Comparison of ENCODE assay signal across 8 cellular contexts in genomic region chr10:96863922-96864543, GRCh38. TPM values are rescaled to one million over a fixed set of nuclear protein-coding genes. Genes with fewer than 3 reads are reported as not detected.
DNase-seq lines count a peak whose midpoint lies in the region; ATAC-seq, FAIRE-seq and TF ChIP-seq lines count a peak whose summit lies in the region.

No MANE protein-coding gene starts in this region.

- POLR2A ChIA-PET in MCF 10A (lab: Yijun Ruan, JAX) = interaction anchor here (0.8 to 1.0 kb wide), 2 partner anchors 13 to 15 kb away, joined by 3 to 4 read pairs; no protein-coding TSS in a partner anchor

- no peak for FAIRE-seq in frontal cortex (lab: Jason Lieb, UNC)

- H3K4me3 Mint-ChIP-seq in Calu3 (ENCODE audit: low read depth, unreplicated experiment) = peak overlapping the region; percentile 60
- no peak overlapping the region for H3K4me3 Mint-ChIP-seq in MCF 10A (ENCODE audit: unreplicated experiment)
- no peak overlapping the region for H3K4me3 Mint-ChIP-seq in osteocyte (ENCODE audit: unreplicated experiment)

- H3K27me3 Mint-ChIP-seq in Calu3 (ENCODE audit: unreplicated experiment) (no peaks in the 10 kb centered on the region), MCF 10A (ENCODE audit: insufficient read depth, unreplicated experiment) (no peaks in the 10 kb centered on the region), osteocyte (ENCODE audit: unreplicated experiment) (no peaks in the 10 kb centered on the region)

- CTCF ChIA-PET in Calu3 (lab: Charles Lee) = interaction anchor here (0.5 to 1.2 kb wide), 3 partner anchors 13 to 419 kb away, joined by 3 to 4 read pairs (median 4); no protein-coding TSS in a partner anchor
- CTCF ChIA-PET in MCF 10A (lab: Yijun Ruan, JAX) = interaction anchor here (0.6 to 1.0 kb wide), 3 partner anchors 16 to 410 kb away, joined by 3 to 5 read pairs (median 3); no protein-coding TSS in a partner anchor

- H3K4me1 Mint-ChIP-seq in Calu3 (ENCODE audit: low read depth, unreplicated experiment) (peaks cover 31% of the 10 kb centered on the region), MCF 10A (ENCODE audit: insufficient read depth, unreplicated experiment) (peaks cover 17% of the 10 kb centered on the region), osteocyte (ENCODE audit: unreplicated experiment) (peaks cover 20% of the 10 kb centered on the region)

- peaks cover 18% of the 10 kb centered on the region for H3K36me3 Mint-ChIP-seq in Calu3 (ENCODE audit: insufficient read depth, unreplicated experiment)
- H3K36me3 Mint-ChIP-seq in MCF 10A (ENCODE audit: insufficient read depth, unreplicated experiment) = peaks cover 4% of the 10 kb centered on the region
- H3K36me3 Mint-ChIP-seq in osteocyte (ENCODE audit: unreplicated experiment) = peaks cover 6% of the 10 kb centered on the region

- TF ChIP-seq CTCF in Calu3 (IDR thresholded peaks at IDR 0.05; ENCODE audit: unreplicated experiment) = no peak
- no peak for TF ChIP-seq CTCF in MCF 10A (IDR thresholded peaks at IDR 0.05; ENCODE audit: unreplicated experiment)
- no peak for TF ChIP-seq CTCF in osteocyte (IDR thresholded peaks at IDR 0.05)

- DNase-seq in Calu3 = peak; percentile 7
- peak; percentile 90 for DNase-seq in M059J (ENCODE audit: low read depth)
- DNase-seq in MCF 10A (ENCODE audit: unreplicated experiment) = peak; percentile 42
- DNase-seq in osteocyte (ENCODE audit: extremely low spot score, unreplicated experiment) = no peak
- DNase-seq in frontal cortex (ENCODE audit: low spot score in 2 of 2) = no peak
- DNase-seq in NCI-H2227 treated with DMSO at 0.1 percent for 48 hours (lab: John Stamatoyannopoulos, UW) = no peak

- BruUV-seq in Calu3 (replicated peaks; lab: Mats Ljungman, UMichigan) (no TSS peak), MCF 10A (replicated peaks; lab: Mats Ljungman, UMichigan) (no TSS peak)

- H3K9me3 Mint-ChIP-seq in Calu3 (ENCODE audit: low read depth, unreplicated experiment) = no peaks in the 10 kb centered on the region
- no peaks in the 10 kb centered on the region for H3K9me3 Mint-ChIP-seq in MCF 10A (ENCODE audit: unreplicated experiment)
- H3K9me3 Mint-ChIP-seq in osteocyte (ENCODE audit: unreplicated experiment) = no peaks in the 10 kb centered on the region

- intact Hi-C loops in Calu3 (cut with micrococcal nuclease; ENCODE audit: unreplicated experiment) (no loop called here), MCF 10A (cut with micrococcal nuclease) (no loop called here)

- H3K27ac Mint-ChIP-seq in Calu3 (ENCODE audit: unreplicated experiment) (peak overlapping the region; percentile 96), MCF 10A (ENCODE audit: low read depth, unreplicated experiment) (peak overlapping the region; percentile 10), osteocyte (ENCODE audit: unreplicated experiment) (peak overlapping the region; percentile 45)

- ATAC-seq in GM19467 (IDR thresholded peaks at IDR 0.05; ENCODE audit: unreplicated experiment) (peak; percentile 55), GM19455 (IDR thresholded peaks at IDR 0.05; ENCODE audit: unreplicated experiment) (no peak)

RNA-seq across cellular contexts. Expression of gene LCOR, which starts 31.9 kb away (rescaled TPM):
- total RNA-seq in Calu3 (2022) (50.1 and 52.8 TPM in 2 replicates), MCF 10A (2022) (33.9 and 40.4 TPM in 2 replicates), osteocyte (22.6 and 26.8 TPM in 2 replicates), frontal cortex (52.2 TPM)
- total RNA-seq in M059J (2014; rRNA removed; shearing (Covaris generic)) = 7.2 and 15.8 TPM in 2 replicates

Comparison
In these comparisons a context has a peak if more than half of its experiments do, and no peak if none do; other contexts are left out.
1. DNase-seq: peak in Calu3 (single experiment), M059J (single experiment) and MCF 10A (single experiment); none in osteocyte (single experiment), frontal cortex (0 of 2) and NCI-H2227 treated with DMSO at 0.1 percent for 48 hours (single experiment).
2. H3K27ac Mint-ChIP-seq: peak in every context shown above with its lines; median percentile 96 in Calu3; 45 in osteocyte; 10 in MCF 10A.